1 cellular context compared by ENCODE assay signal in the genomic region with DNA sequence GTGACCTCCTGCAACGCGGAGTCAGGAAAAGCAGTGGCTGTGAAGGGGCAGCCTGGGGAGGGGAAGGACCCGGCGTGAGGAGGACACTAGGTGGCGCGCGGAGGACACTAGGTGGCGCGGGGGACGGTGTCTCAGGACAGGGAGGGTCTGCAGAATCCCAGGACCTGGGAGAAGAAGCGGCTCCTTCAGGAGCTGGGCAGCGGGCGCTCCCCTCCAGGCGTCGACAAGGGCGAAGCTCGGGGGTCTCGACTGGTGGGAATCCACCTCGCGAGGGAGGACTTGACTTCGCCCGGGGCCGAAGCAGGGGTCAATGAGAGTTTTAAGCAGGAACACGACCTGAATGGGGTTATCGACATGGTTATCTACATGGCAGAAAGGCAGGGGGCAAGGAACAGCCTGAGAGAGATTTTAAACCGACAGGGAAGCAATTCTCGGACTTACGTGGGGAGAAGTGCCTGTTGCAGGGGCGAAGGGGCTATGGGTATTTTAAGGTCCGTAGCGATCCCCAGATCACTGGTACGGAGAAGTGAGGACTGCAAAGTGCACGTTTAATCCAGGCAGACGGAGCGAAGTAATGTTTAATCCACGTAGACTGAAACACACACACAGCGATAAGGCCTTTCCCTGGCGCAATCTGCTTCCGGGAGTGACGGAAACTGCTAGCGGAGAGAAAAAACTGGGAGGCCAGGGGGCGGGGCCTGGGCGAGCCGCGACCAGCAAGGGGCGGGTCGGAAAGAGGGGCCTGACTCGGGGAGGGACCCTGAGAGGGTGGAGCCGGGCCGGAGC.
TF ChIP-seq lines count a peak whose summit lies in the region.

TSS of gene ZNF616 (minus strand) at position 648 of the 786 bp plus-strand sequence. CDS start 9,426 bp downstream, outside the sequence.

TF ChIP-seq in HepG2, 621 proteins besides CTCF, POLR2A, EP300 and RAD21 (continued from another document and continues in another):
- TF ChIP-seq AKNA (CRISPR knock-in tag; IDR thresholded peaks at IDR 0.05; ENCODE audit: borderline replicate concordance) = no peak
- TF ChIP-seq FOXM1 (CRISPR knock-in tag; IDR thresholded peaks at IDR 0.05) = no peak
- 0 out of 2 replicates have a peak, but pooled peaks have one; percentile 60 for TF ChIP-seq PAWR (CRISPR knock-in tag; IDR thresholded peaks at IDR 0.05; ENCODE audit: borderline replicate concordance)
- TF ChIP-seq, protein P1, sequence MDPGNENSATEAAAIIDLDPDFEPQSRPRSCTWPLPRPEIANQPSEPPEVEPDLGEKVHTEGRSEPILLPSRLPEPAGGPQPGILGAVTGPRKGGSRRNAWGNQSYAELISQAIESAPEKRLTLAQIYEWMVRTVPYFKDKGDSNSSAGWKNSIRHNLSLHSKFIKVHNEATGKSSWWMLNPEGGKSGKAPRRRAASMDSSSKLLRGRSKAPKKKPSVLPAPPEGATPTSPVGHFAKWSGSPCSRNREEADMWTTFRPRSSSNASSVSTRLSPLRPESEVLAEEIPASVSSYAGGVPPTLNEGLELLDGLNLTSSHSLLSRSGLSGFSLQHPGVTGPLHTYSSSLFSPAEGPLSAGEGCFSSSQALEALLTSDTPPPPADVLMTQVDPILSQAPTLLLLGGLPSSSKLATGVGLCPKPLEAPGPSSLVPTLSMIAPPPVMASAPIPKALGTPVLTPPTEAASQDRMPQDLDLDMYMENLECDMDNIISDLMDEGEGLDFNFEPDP (CRISPR knock-in tag; conservative IDR thresholded peaks at IDR 0.05) = no peak
- TF ChIP-seq CBFB (CRISPR knock-in tag; IDR thresholded peaks at IDR 0.05) = no peak
- TF ChIP-seq, protein P2, sequence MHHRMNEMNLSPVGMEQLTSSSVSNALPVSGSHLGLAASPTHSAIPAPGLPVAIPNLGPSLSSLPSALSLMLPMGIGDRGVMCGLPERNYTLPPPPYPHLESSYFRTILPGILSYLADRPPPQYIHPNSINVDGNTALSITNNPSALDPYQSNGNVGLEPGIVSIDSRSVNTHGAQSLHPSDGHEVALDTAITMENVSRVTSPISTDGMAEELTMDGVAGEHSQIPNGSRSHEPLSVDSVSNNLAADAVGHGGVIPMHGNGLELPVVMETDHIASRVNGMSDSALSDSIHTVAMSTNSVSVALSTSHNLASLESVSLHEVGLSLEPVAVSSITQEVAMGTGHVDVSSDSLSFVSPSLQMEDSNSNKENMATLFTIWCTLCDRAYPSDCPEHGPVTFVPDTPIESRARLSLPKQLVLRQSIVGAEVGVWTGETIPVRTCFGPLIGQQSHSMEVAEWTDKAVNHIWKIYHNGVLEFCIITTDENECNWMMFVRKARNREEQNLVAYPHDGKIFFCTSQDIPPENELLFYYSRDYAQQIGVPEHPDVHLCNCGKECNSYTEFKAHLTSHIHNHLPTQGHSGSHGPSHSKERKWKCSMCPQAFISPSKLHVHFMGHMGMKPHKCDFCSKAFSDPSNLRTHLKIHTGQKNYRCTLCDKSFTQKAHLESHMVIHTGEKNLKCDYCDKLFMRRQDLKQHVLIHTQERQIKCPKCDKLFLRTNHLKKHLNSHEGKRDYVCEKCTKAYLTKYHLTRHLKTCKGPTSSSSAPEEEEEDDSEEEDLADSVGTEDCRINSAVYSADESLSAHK (CRISPR knock-in tag; IDR thresholded peaks at IDR 0.05; ENCODE audit: borderline replicate concordance) = no peak
- no peak for TF ChIP-seq ZNF562 (CRISPR knock-in tag; IDR thresholded peaks at IDR 0.05; ENCODE audit: borderline replicate concordance)
- no peak; the same call in 1 of the 2 replicates for TF ChIP-seq ZNF574 (CRISPR knock-in tag; IDR thresholded peaks at IDR 0.05)
- TF ChIP-seq SATB2 (CRISPR knock-in tag; IDR thresholded peaks at IDR 0.05) = no peak
- TF ChIP-seq PBX2 (CRISPR knock-in tag; IDR thresholded peaks at IDR 0.05) = no peak
- TF ChIP-seq ZSCAN21 (CRISPR knock-in tag; IDR thresholded peaks at IDR 0.05; ENCODE audit: borderline replicate concordance) = no peak
- TF ChIP-seq ZNF839 (CRISPR knock-in tag; IDR thresholded peaks at IDR 0.05; ENCODE audit: borderline replicate concordance) = no peak
- TF ChIP-seq ZMYM2 (CRISPR knock-in tag; IDR thresholded peaks at IDR 0.05) = no peak; the same call in 1 of the 2 replicates
- peak; percentile 77 for TF ChIP-seq HDAC1 (CRISPR knock-in tag; IDR thresholded peaks at IDR 0.05)
- peak; percentile 50; the same call in 1 of the 2 replicates for TF ChIP-seq ZNF564 (CRISPR knock-in tag; IDR thresholded peaks at IDR 0.05)
- TF ChIP-seq ZFP90 (CRISPR knock-in tag; IDR thresholded peaks at IDR 0.05; ENCODE audit: borderline replicate concordance) = no peak
- TF ChIP-seq DMTF1 (CRISPR knock-in tag; IDR thresholded peaks at IDR 0.05) = no peak
- TF ChIP-seq NR2F6 (IDR thresholded peaks at IDR 0.05) = no peak
- no peak for TF ChIP-seq NR2F6 (CRISPR knock-in tag; IDR thresholded peaks at IDR 0.05)
- TF ChIP-seq PRMT3 (CRISPR knock-in tag; IDR thresholded peaks at IDR 0.05; ENCODE audit: borderline replicate concordance, low read depth) = no peak
- TF ChIP-seq FOSL2 (CRISPR knock-in tag; IDR thresholded peaks at IDR 0.05) = no peak
- peak; percentile 78 for TF ChIP-seq THAP11 (CRISPR knock-in tag; IDR thresholded peaks at IDR 0.05)
- TF ChIP-seq, protein P3, sequence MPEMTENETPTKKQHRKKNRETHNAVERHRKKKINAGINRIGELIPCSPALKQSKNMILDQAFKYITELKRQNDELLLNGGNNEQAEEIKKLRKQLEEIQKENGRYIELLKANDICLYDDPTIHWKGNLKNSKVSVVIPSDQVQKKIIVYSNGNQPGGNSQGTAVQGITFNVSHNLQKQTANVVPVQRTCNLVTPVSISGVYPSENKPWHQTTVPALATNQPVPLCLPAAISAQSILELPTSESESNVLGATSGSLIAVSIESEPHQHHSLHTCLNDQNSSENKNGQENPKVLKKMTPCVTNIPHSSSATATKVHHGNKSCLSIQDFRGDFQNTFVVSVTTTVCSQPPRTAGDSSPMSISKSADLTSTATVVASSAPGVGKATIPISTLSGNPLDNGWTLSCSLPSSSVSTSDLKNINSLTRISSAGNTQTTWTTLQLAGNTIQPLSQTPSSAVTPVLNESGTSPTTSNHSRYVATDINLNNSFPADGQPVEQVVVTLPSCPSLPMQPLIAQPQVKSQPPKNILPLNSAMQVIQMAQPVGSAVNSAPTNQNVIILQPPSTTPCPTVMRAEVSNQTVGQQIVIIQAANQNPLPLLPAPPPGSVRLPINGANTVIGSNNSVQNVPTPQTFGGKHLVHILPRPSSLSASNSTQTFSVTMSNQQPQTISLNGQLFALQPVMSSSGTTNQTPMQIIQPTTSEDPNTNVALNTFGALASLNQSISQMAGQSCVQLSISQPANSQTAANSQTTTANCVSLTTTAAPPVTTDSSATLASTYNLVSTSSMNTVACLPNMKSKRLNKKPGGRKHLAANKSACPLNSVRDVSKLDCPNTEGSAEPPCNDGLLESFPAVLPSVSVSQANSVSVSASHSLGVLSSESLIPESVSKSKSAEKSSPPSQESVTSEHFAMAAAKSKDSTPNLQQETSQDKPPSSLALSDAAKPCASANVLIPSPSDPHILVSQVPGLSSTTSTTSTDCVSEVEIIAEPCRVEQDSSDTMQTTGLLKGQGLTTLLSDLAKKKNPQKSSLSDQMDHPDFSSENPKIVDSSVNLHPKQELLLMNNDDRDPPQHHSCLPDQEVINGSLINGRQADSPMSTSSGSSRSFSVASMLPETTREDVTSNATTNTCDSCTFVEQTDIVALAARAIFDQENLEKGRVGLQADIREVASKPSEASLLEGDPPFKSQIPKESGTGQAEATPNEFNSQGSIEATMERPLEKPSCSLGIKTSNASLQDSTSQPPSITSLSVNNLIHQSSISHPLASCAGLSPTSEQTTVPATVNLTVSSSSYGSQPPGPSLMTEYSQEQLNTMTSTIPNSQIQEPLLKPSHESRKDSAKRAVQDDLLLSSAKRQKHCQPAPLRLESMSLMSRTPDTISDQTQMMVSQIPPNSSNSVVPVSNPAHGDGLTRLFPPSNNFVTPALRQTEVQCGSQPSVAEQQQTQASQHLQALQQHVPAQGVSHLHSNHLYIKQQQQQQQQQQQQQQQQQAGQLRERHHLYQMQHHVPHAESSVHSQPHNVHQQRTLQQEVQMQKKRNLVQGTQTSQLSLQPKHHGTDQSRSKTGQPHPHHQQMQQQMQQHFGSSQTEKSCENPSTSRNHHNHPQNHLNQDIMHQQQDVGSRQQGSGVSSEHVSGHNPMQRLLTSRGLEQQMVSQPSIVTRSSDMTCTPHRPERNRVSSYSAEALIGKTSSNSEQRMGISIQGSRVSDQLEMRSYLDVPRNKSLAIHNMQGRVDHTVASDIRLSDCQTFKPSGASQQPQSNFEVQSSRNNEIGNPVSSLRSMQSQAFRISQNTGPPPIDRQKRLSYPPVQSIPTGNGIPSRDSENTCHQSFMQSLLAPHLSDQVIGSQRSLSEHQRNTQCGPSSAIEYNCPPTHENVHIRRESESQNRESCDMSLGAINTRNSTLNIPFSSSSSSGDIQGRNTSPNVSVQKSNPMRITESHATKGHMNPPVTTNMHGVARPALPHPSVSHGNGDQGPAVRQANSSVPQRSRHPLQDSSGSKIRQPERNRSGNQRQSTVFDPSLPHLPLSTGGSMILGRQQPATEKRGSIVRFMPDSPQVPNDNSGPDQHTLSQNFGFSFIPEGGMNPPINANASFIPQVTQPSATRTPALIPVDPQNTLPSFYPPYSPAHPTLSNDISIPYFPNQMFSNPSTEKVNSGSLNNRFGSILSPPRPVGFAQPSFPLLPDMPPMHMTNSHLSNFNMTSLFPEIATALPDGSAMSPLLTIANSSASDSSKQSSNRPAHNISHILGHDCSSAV (CRISPR knock-in tag; IDR thresholded peaks at IDR 0.05; ENCODE audit: borderline replicate concordance) = no peak
- TF ChIP-seq ZFP37 (CRISPR knock-in tag; IDR thresholded peaks at IDR 0.05; ENCODE audit: borderline replicate concordance) = no peak
- no peak for TF ChIP-seq SNAI1 (CRISPR knock-in tag; IDR thresholded peaks at IDR 0.05; ENCODE audit: borderline replicate concordance)
- no peak for TF ChIP-seq DNMT3B (CRISPR knock-in tag; conservative IDR thresholded peaks at IDR 0.05)
